Comparison of ENCODE assay signal across 25 cellular contexts in genomic region chr2:26649322-26649721, GRCh38. TPM values are rescaled to one million over a fixed set of nuclear protein-coding genes. Genes with fewer than 3 reads are reported as not detected.
DNase-seq lines count a peak whose midpoint lies in the region; ATAC-seq, FAIRE-seq and TF ChIP-seq lines count a peak whose summit lies in the region.
"Had no signal": no experiment of that assay in that cellular context is flagged by ENCODE, and none has a peak within 500 bp of the region (broad histone marks: within the 10 kb centered on the region; RNA-seq: fewer than 3 reads in every experiment).

No MANE protein-coding gene starts in this region.

- TF ChIP-seq POLR2A in H1 (IDR thresholded peaks at IDR 0.05; ENCODE audit: control extremely low read depth in 1 of 2, low read depth in 2 of 2, low read length in 2 of 2): no peak

- no peak for TF ChIP-seq RAD21 in H1 (IDR thresholded peaks at IDR 0.05 in 1 of 2, conservative IDR thresholded peaks at IDR 0.05 in 1 of 2; ENCODE audit: low read depth in 2 of 2, low read length in 2 of 2)

- no peaks in the 10 kb centered on the region for H3K23me2 ChIP-seq in H1 (ENCODE audit: low read depth, low read length)

- H4K91ac ChIP-seq in H1 (replicated peaks; ENCODE audit: insufficient read length, low read length): no peak overlapping the region

- H3K79me1 ChIP-seq in H1 (ENCODE audit: low read depth, low read length): no peaks in the 10 kb centered on the region

- H3K4me1 ChIP-seq in H1 (replicated peaks in 1 of 4; ENCODE audit: control insufficient read depth in 3 of 4, insufficient read depth in 4 of 4, low read length in 3 of 4) (peaks cover 0 to 4% (median 3%) of the 10 kb centered on the region in 4 experiments; a peak in 5 of 7 replicates), smooth muscle cell (ENCODE audit: low read depth) (peaks cover 20% of the 10 kb centered on the region)
- H3K4me1 ChIP-seq: foreskin keratinocyte had no signal

- no peak overlapping the region for H3K14ac ChIP-seq in H1 (ENCODE audit: insufficient read length)

- no peak overlapping the region for H3K18ac ChIP-seq in H1 (ENCODE audit: extremely low read depth, low read length)

- H3F3A ChIP-seq in smooth muscle cell (ENCODE audit: low read depth): peaks cover 21% of the 10 kb centered on the region

- no peak overlapping the region for H2BK120ac ChIP-seq in H1 (replicated peaks; ENCODE audit: low read depth, low read length)

- POLR2A ChIA-PET in H1 (lab: Charles Lee; ENCODE audit: partially characterized antibody): interaction anchor here (1.0 to 1.4 kb wide), 2 partner anchors 8 to 37 kb away, joined by 3 to 4 read pairs; partner anchors contain the start of gene CIB4

- no peak overlapping the region for H3K23ac ChIP-seq in H1 (ENCODE audit: insufficient read length)

- H3K27ac ChIP-seq in H1 (ENCODE audit: low read depth, low read length): no peak overlapping the region
- H3K27ac ChIP-seq in smooth muscle cell (ENCODE audit: low read depth): peak overlapping the region; percentile 66
- H3K27ac ChIP-seq: BLaER1, foreskin keratinocyte had no signal

- no peak for ATAC-seq in HG02759 (IDR thresholded peaks at IDR 0.05; ENCODE audit: unreplicated experiment)
- ATAC-seq: foreskin keratinocyte, Right ventricle myocardium inferior had no signal

- DNase-seq in DMS153 (lab: John Stamatoyannopoulos, UW) (peak; percentile 16), DMS153 treated with DMSO at 0.1 percent for 48 hours (lab: John Stamatoyannopoulos, UW; ENCODE audit: unreplicated experiment) (no peak), NCI-H2171 treated with DMSO at 0.1 percent for 48 hours (lab: John Stamatoyannopoulos, UW) (peak; percentile 93), H1 (ENCODE audit: low read depth in 1 of 2, low spot score in 2 of 2) (no peak), smooth muscle cell (lab: John Stamatoyannopoulos, UW; ENCODE audit: unreplicated experiment) (no peak), DMS79 treated with DMSO at 0.1 percent for 48 hours (lab: John Stamatoyannopoulos, UW) (no peak)
- DNase-seq in stimulated activated naive CD4-positive, alpha-beta T cell (lab: John Stamatoyannopoulos, UW): no peak
- DNase-seq: 8988T; activated CD4-positive, alpha-beta T cell treated with anti-CD3 and anti-CD28 coated beads, Interleukin-2, amount 10 ng/mL, durations not matched to agents 24 days and 14 days; activated effector memory CD4-positive, alpha-beta T cell treated with anti-CD3 and anti-CD28 coated beads, Interleukin-2, amount 50 U/mL, for 16 hours; Calu3; foreskin keratinocyte; hypothalamus; MG63; NCI-H187; NCI-H510A treated with DMSO at 0.1 percent for 48 hours; stimulated activated CD4-positive, alpha-beta T cell treated with anti-CD3 and anti-CD28 coated beads, Interleukin-12 subunit alpha, Interleukin-12 subunit beta, amount 100 ng/mL, for 4 hours had no signal

- CTCF ChIA-PET in H1 (lab: Charles Lee; ENCODE audit: partially characterized antibody): interaction anchor here (1.6 kb wide), 1 partner anchor 91 kb away, joined by 3 read pairs; no protein-coding TSS in a partner anchor

- WGBS in H1 (ENCODE audit: extremely low coverage in 1 of 2, insufficient coverage in 1 of 2, insufficient read length in 1 of 2, insufficient replicate concordance in 2 of 2, low coverage in 1 of 2, low lambda C conversion rate in 2 of 2, missing lambda C conversion rate in 1 of 2), 2 experiments: 90% methylated on average over 7 of the region's 7 CpGs; no CpG with 5 or more reads in 1 of the 2 experiments
- 22% methylated on average over 7 of the region's 7 CpGs for WGBS in smooth muscle cell (ENCODE audit: low lambda C conversion rate)

- no peak overlapping the region for H2BK20ac ChIP-seq in H1 (ENCODE audit: low read length)

- H2AFZ ChIP-seq in H1 (ENCODE audit: low read length) (no peak overlapping the region; the same call in 1 of the 2 replicates), smooth muscle cell (ENCODE audit: low read depth) (no peak overlapping the region)

- H2BK5ac ChIP-seq in H1 (ENCODE audit: low read depth, low read length): no peak overlapping the region

- H3K4me2 ChIP-seq in H1 (ENCODE audit: insufficient read depth in 1 of 2, low read depth in 2 of 2, low read length in 2 of 2) (no peak overlapping the region), smooth muscle cell (no peak overlapping the region)
- H3K4me2 ChIP-seq: BLaER1 had no signal

- H3K4me3 ChIP-seq in H1 (ENCODE audit: extremely low read depth in 1 of 4, insufficient read depth in 2 of 4, low read depth in 3 of 4, low read length in 4 of 4) (no peak overlapping the region), smooth muscle cell (no peak overlapping the region)
- H3K4me3 ChIP-seq: BLaER1, lung, MG63 had no signal

- H3K79me2 ChIP-seq in H1 (ENCODE audit: control insufficient read depth in 1 of 2, insufficient read depth in 2 of 2, low read length in 2 of 2) (0 out of 4 replicates have a peak, but pooled peaks cover 0 to 2% of the 10 kb centered on the region in 2 experiments), smooth muscle cell (ENCODE audit: low read depth) (no peaks in the 10 kb centered on the region)

- TF ChIP-seq EP300 in H1 (IDR thresholded peaks at IDR 0.05; ENCODE audit: borderline replicate concordance in 1 of 2, low read depth in 2 of 2, low read length in 2 of 2): no peak

- H3K27me3 ChIP-seq in H1 (replicated peaks in 1 of 4; ENCODE audit: control insufficient read depth in 3 of 4, extremely low read depth in 1 of 4, insufficient read depth in 3 of 4, low read length in 3 of 4) (peaks cover 0 to 3% (median 0%) of the 10 kb centered on the region in 4 experiments; a peak in 2 of 7 replicates), smooth muscle cell (ENCODE audit: low read depth) (no peaks in the 10 kb centered on the region)
- H3K27me3 ChIP-seq: BLaER1 had no signal

- H3K4ac ChIP-seq in H1 (replicated peaks; ENCODE audit: insufficient read length, low read depth, low read length): no peak overlapping the region

- no peaks in the 10 kb centered on the region for H4K20me1 ChIP-seq in H1 (replicated peaks in 1 of 2; ENCODE audit: control insufficient read depth in 1 of 2, insufficient read depth in 2 of 2, low read length in 2 of 2)
- H4K20me1 ChIP-seq in smooth muscle cell (ENCODE audit: low read depth): no peaks in the 10 kb centered on the region
- H4K20me1 ChIP-seq: BLaER1 had no signal

- H3K36me3 ChIP-seq in H1 (ENCODE audit: control insufficient read depth in 2 of 4, insufficient read depth in 4 of 4, low read length in 3 of 4): no peaks in the 10 kb centered on the region
- no peaks in the 10 kb centered on the region for H3K36me3 ChIP-seq in smooth muscle cell (ENCODE audit: low read depth)
- H3K36me3 ChIP-seq: BLaER1, MG63 had no signal

- H4K5ac ChIP-seq in H1 (ENCODE audit: insufficient read length, low read depth, low read length): no peak overlapping the region

- no peak overlapping the region for H2BK12ac ChIP-seq in H1 (ENCODE audit: low read depth, low read length)

- H2BK15ac ChIP-seq in H1 (ENCODE audit: low read length): no peak overlapping the region

- H3K9ac ChIP-seq in H1 (replicated peaks in 1 of 4; ENCODE audit: extremely low read depth in 1 of 4, low read depth in 3 of 4, low read length in 3 of 4) (no peak overlapping the region), smooth muscle cell (ENCODE audit: low read depth) (no peak overlapping the region)
- H3K9ac ChIP-seq: BLaER1 had no signal

- no peak for FAIRE-seq in H1 (lab: Jason Lieb, UNC)
- FAIRE-seq: keratinocyte had no signal

- no peak for TF ChIP-seq CTCF in H1 (IDR thresholded peaks at IDR 0.05; ENCODE audit: control extremely low read depth in 1 of 3, insufficient read depth in 1 of 3, low read depth in 1 of 3, low read length in 3 of 3)
- TF ChIP-seq CTCF in smooth muscle cell (IDR thresholded peaks at IDR 0.05; ENCODE audit: borderline replicate concordance, insufficient read depth, poor library complexity, severe bottlenecking): no peak

- H3K9me3 ChIP-seq in H1 (ENCODE audit: insufficient read depth in 2 of 2, low read depth in 1 of 2, low read length in 1 of 2) (no peaks in the 10 kb centered on the region), smooth muscle cell (replicated peaks; ENCODE audit: low read depth) (no peaks in the 10 kb centered on the region)
- H3K9me3 ChIP-seq: BLaER1, MG63 had no signal

- no peak overlapping the region for H3K56ac ChIP-seq in H1 (replicated peaks; ENCODE audit: insufficient read length, low read depth, low read length)

- H4K8ac ChIP-seq in H1 (ENCODE audit: extremely low read depth, insufficient read depth, low read length): peak overlapping the region; percentile 12; the same call in 1 of the 2 replicates

- H2AK5ac ChIP-seq in H1 (ENCODE audit: low read depth, low read length): no peak overlapping the region

TF ChIP-seq in H1, 55 proteins besides CTCF, POLR2A, EP300 and RAD21 (continues in another document):
- no peak for TF ChIP-seq BRCA1 (IDR thresholded peaks at IDR 0.05; ENCODE audit: low read depth, low read length)
- no peak for TF ChIP-seq ASH2L (IDR thresholded peaks at IDR 0.05; ENCODE audit: low read length)
- TF ChIP-seq TCF12 (IDR thresholded peaks at IDR 0.05; ENCODE audit: low read depth, low read length): no peak
- TF ChIP-seq PHF8 (conservative IDR thresholded peaks at IDR 0.05; ENCODE audit: low read depth, low read length): no peak
- TF ChIP-seq CTBP2 (IDR thresholded peaks at IDR 0.05; ENCODE audit: borderline replicate concordance, insufficient read depth, insufficient read length, low read length): no peak

RNA-seq across cellular contexts. Expression of gene CIB4, which starts 8.2 kb away (rescaled TPM):
- total RNA-seq in H1 (2021; fragmentation: NEBNext Ultra II Directional; extraction: Animal tissue kit (Norgen Biotek cat#: 25700)): not detected in 2 replicates
- polyA plus RNA-seq in H1 (2011; rRNA removed) (not detected in 2 replicates), smooth muscle cell (not detected in 2 replicates)
- polyA plus RNA-seq in H1 (2011; cell fraction: cytosol; rRNA removed): not detected
- polyA plus RNA-seq in H1 (2011; cell fraction: nucleus; rRNA removed): not detected
- not detected in 4 replicates for polyA plus RNA-seq in H1 (2012, experiment 1 of 2)
- not detected for polyA plus RNA-seq in H1 (2012, experiment 2 of 2)
- polyA plus RNA-seq in H1 (2013, experiment 1 of 2): not detected
- polyA plus RNA-seq in H1 (2013, experiment 2 of 2): not detected
- not detected in 2 replicates for polyA minus RNA-seq in H1 (2011; rRNA and poly(A)+ RNA removed)
- not detected for polyA minus RNA-seq in H1 (2011; cell fraction: cytosol; rRNA and poly(A)+ RNA removed)
- polyA minus RNA-seq in H1 (2011; cell fraction: nucleus; rRNA and poly(A)+ RNA removed): not detected
- total RNA-seq in smooth muscle cell: not detected in 2 replicates
- total RNA-seq: activated CD4-positive, alpha-beta T cell treated with anti-CD3 and anti-CD28 coated beads, Interleukin-2, amount 10 ng/mL, durations not matched to agents 24 days and 14 days; bronchial epithelial cell; Calu3; foreskin keratinocyte; renal cortical epithelial cell; Right ventricle myocardium inferior; urinary bladder had no signal
- polyA plus RNA-seq: foreskin keratinocyte, keratinocyte, lung, urinary bladder had no signal

RNA-seq across cellular contexts. Expression of gene KCNK3, which starts 43.2 kb away (rescaled TPM):
- total RNA-seq in H1 (2021; fragmentation: NEBNext Ultra II Directional; extraction: Animal tissue kit (Norgen Biotek cat#: 25700)): 0.11 and 0.30 TPM in 2 replicates
- polyA plus RNA-seq in H1 (2011; rRNA removed) (0.29 and 0.33 TPM in 2 replicates), smooth muscle cell (4.9 and 7.5 TPM in 2 replicates)
- polyA plus RNA-seq in H1 (2011; cell fraction: cytosol; rRNA removed): 0.08 TPM
- polyA plus RNA-seq in H1 (2011; cell fraction: nucleus; rRNA removed): 0.11 TPM
- 0.05 to 0.24 TPM (median 0.14 TPM) in 4 replicates for polyA plus RNA-seq in H1 (2012, experiment 1 of 2)
- polyA plus RNA-seq in H1 (2012, experiment 2 of 2): 0.09 TPM
- polyA plus RNA-seq in H1 (2013, experiment 1 of 2): 0.06 TPM
- 0.04 TPM for polyA plus RNA-seq in H1 (2013, experiment 2 of 2)
- 0.06 and 0.15 TPM in 2 replicates for polyA minus RNA-seq in H1 (2011; rRNA and poly(A)+ RNA removed)
- not detected for polyA minus RNA-seq in H1 (2011; cell fraction: cytosol; rRNA and poly(A)+ RNA removed)
- polyA minus RNA-seq in H1 (2011; cell fraction: nucleus; rRNA and poly(A)+ RNA removed): not detected
- 1.1 and 3.0 TPM in 2 replicates for total RNA-seq in smooth muscle cell
- total RNA-seq: activated CD4-positive, alpha-beta T cell treated with anti-CD3 and anti-CD28 coated beads, Interleukin-2, amount 10 ng/mL, durations not matched to agents 24 days and 14 days; bronchial epithelial cell; Calu3; foreskin keratinocyte had no signal
- polyA plus RNA-seq: foreskin keratinocyte, keratinocyte had no signal

Comparison
In these comparisons a context has a peak if more than half of its experiments do, and no peak if none do; other contexts are left out.
1. DNase-seq: peak in DMS153 (single experiment) and NCI-H2171 treated with DMSO at 0.1 percent for 48 hours (single experiment); none in DMS153 treated with DMSO at 0.1 percent for 48 hours (single experiment), H1 (0 of 2), smooth muscle cell (single experiment), DMS79 treated with DMSO at 0.1 percent for 48 hours (single experiment) and stimulated activated naive CD4-positive, alpha-beta T cell (0 of 6).